ENCODE assay signal across 8 cellular contexts in genomic region chrX:80120335-80120734, GRCh38.
"Had no signal": no experiment of that assay in that cellular context is flagged by ENCODE, and none has a peak within 500 bp of the region (broad histone marks: within the 10 kb centered on the region; RNA-seq: fewer than 3 reads in every experiment).

No MANE protein-coding gene starts in this region.

- H3K4me3 ChIP-seq: GM23248, HAP-1, K562 had no signal

- H3K9ac ChIP-seq: GM23248 had no signal

- H3K27ac ChIP-seq: GM23248 had no signal

- DNase-seq: GM23248, H7, HFFc6, IMR-90, KG1 had no signal

- H3K36me3 ChIP-seq: HAP-1 had no signal

- H3K4me1 ChIP-seq: HAP-1 had no signal

- H3K9me3 ChIP-seq: HAP-1 had no signal

- ATAC-seq: HCT116, K562 had no signal
